Comparison of ENCODE assay signal across 8 cellular contexts in genomic region chr12:1533602-1534304, GRCh38.
A peak's percentile ranks its signal among the peaks of the same experiment; 100 is the strongest.
DNase-seq lines count a peak whose midpoint lies in the region; ATAC-seq and TF ChIP-seq lines count a peak whose summit lies in the region.

No MANE protein-coding gene starts in this region.

- POLR2A ChIA-PET in AG04449 (lab: Yijun Ruan, JAX) = no interaction called here

- DNase-seq in AG04449 (ENCODE audit: low read depth, low spot score) (no peak), fibroblast of mammary gland (ENCODE audit: low read depth) (peak; percentile 44), A172 (ENCODE audit: low spot score) (no peak), NCI-H510A treated with DMSO at 0.1 percent for 48 hours (lab: John Stamatoyannopoulos, UW) (no peak)
- peak; percentile 70 for DNase-seq in stimulated activated naive CD8-positive, alpha-beta T cell treated with anti-CD3 and anti-CD28 coated beads, Interleukin-15, Interleukin-2, amounts not matched to agents 100 U/mL and 50 U/mL, for 24 hours

- CTCF ChIA-PET in AG04449 (lab: Yijun Ruan, JAX) = interaction anchor here (1.8 to 4.1 kb wide), 2 partner anchors 11 to 415 kb away, joined by 12 to 19 read pairs; no protein-coding TSS in a partner anchor

- TF ChIP-seq CTCF in AG04449 (IDR thresholded peaks at IDR 0.05; ENCODE audit: insufficient read depth, low read length, missing control alignments) (no peak), fibroblast of mammary gland (conservative IDR thresholded peaks at IDR 0.05; ENCODE audit: control insufficient read depth, insufficient read depth, low read depth, low read length) (no peak)

- ATAC-seq in HG02938 (IDR thresholded peaks at IDR 0.05; ENCODE audit: unreplicated experiment) = peak; percentile 48
- peak; percentile 88 for ATAC-seq in stimulated activated naive CD8-positive, alpha-beta T cell treated with anti-CD3 and anti-CD28 coated beads, Interleukin-15, Interleukin-2, amounts not matched to agents 100 U/mL and 50 U/mL, for 24 hours

- TF ChIP-seq POLR2A in GM18526 (IDR thresholded peaks at IDR 0.05; ENCODE audit: extremely low read depth, insufficient read length) = peak; percentile 13
- peak; percentile 68 for TF ChIP-seq POLR2A in Raji (IDR thresholded peaks at IDR 0.05; ENCODE audit: insufficient read depth, low read depth, low read length)

- H3K4me3 ChIP-seq in AG04449 (ENCODE audit: low read depth, low read length) = peak overlapping the region; percentile 28
- H3K4me3 ChIP-seq in fibroblast of mammary gland (ENCODE audit: control insufficient read depth, low read depth, low read length) = peak overlapping the region; percentile 79

Comparison
In these comparisons a context has a peak if more than half of its experiments do, and no peak if none do; other contexts are left out.
1. DNase-seq: peak in fibroblast of mammary gland (single experiment) and stimulated activated naive CD8-positive, alpha-beta T cell treated with anti-CD3 and anti-CD28 coated beads, Interleukin-15, Interleukin-2, amounts not matched to agents 100 U/mL and 50 U/mL, for 24 hours (single experiment); none in AG04449 (single experiment), A172 (single experiment) and NCI-H510A treated with DMSO at 0.1 percent for 48 hours (single experiment).